22 cellular contexts compared by ENCODE assay signal in genomic region chr1:94413311-94413710, GRCh38.
"Had no signal": no experiment of that assay in that cellular context is flagged by ENCODE, and none has a peak within 500 bp of the region (broad histone marks: within the 10 kb centered on the region; RNA-seq: fewer than 3 reads in every experiment).

No MANE protein-coding gene starts in this region.

- H3K27ac Mint-ChIP-seq: activated CD4-positive, alpha-beta memory T cell treated with anti-CD3 and anti-CD28 coated beads for 36 hours; activated naive CD4-positive, alpha-beta T cell treated with anti-CD3 and anti-CD28 coated beads, Interleukin-2, amount 50 U/mL, for 24 hours; brain; natural killer cell; progenitor cell of endocrine pancreas; stimulated activated naive B cell treated with anti-CD40 and anti-IgM and Interleukin-4, amounts not matched to agents 10 μg/mL and 1 μg/mL and 100 μg/mL, for 72 hours; T-cell; T-helper 2 cell treated with Interferon-gamma antibody and Interleukin-4, amounts not matched to agents 5 μg/mL and 100 μg/mL, for 36 hours had no signal

- ATAC-seq: gastrocnemius medialis; left ventricle myocardium superior; natural killer cell; stimulated activated naive B cell treated with anti-CD40 and anti-IgM and Interleukin-4, amounts not matched to agents 10 μg/mL and 1 μg/mL and 100 μg/mL, for 72 hours; T-cell had no signal

- H3K9me3 Mint-ChIP-seq: activated CD4-positive, alpha-beta memory T cell treated with anti-CD3 and anti-CD28 coated beads for 36 hours; activated naive CD4-positive, alpha-beta T cell treated with anti-CD3 and anti-CD28 coated beads, Interleukin-2, amount 50 U/mL, for 24 hours; brain; natural killer cell; stimulated activated naive B cell treated with anti-CD40 and anti-IgM and Interleukin-4, amounts not matched to agents 10 μg/mL and 1 μg/mL and 100 μg/mL, for 72 hours; T-cell; T-helper 2 cell treated with Interferon-gamma antibody and Interleukin-4, amounts not matched to agents 5 μg/mL and 100 μg/mL, for 36 hours had no signal

- H3K27ac ChIP-seq: colonic mucosa, esophagus muscularis mucosa, gastrocnemius medialis, testis, upper lobe of left lung had no signal

- DNase-seq: activated CD4-positive, alpha-beta memory T cell treated with anti-CD3 and anti-CD28 coated beads for 36 hours; activated CD4-positive, alpha-beta T cell treated with anti-CD3 and anti-CD28 coated beads for 48 hours; activated effector memory CD4-positive, alpha-beta T cell treated with anti-CD3 and anti-CD28 coated beads, Interleukin-2, amount 50 U/mL, for 16 hours; aorta; colonic mucosa; gastrocnemius medialis; left ventricle myocardium superior; mammary epithelial cell; midbrain; natural killer cell; retina; stimulated activated CD4-positive, alpha-beta T cell treated with anti-CD3 and anti-CD28 coated beads, Interleukin-2, amount 100 ng/mL, for 48 hours; stimulated activated CD8-positive, alpha-beta memory T cell treated with anti-CD3 and anti-CD28 coated beads, Interleukin-4, amount 100 ng/mL, for 48 hours; stimulated activated naive B cell treated with anti-CD40 and anti-IgM and Interleukin-4, amounts not matched to agents 10 μg/mL and 1 μg/mL and 100 μg/mL, for 72 hours; T-cell; testis; upper lobe of left lung had no signal

- H3K36me3 ChIP-seq: colonic mucosa, esophagus muscularis mucosa, gastrocnemius medialis, upper lobe of left lung had no signal

- H3K4me1 ChIP-seq: colonic mucosa had no signal

- H3K27me3 ChIP-seq: colonic mucosa, esophagus muscularis mucosa, gastrocnemius medialis, testis, upper lobe of left lung had no signal

- H3K4me1 Mint-ChIP-seq: activated naive CD4-positive, alpha-beta T cell treated with anti-CD3 and anti-CD28 coated beads, Interleukin-2, amount 50 U/mL, for 24 hours; brain; natural killer cell; T-cell had no signal

- H3K4me3 Mint-ChIP-seq: activated CD4-positive, alpha-beta memory T cell treated with anti-CD3 and anti-CD28 coated beads for 36 hours; activated naive CD4-positive, alpha-beta T cell treated with anti-CD3 and anti-CD28 coated beads, Interleukin-2, amount 50 U/mL, for 24 hours; brain; natural killer cell; stimulated activated naive B cell treated with anti-CD40 and anti-IgM and Interleukin-4, amounts not matched to agents 10 μg/mL and 1 μg/mL and 100 μg/mL, for 72 hours; T-cell; T-helper 2 cell treated with Interferon-gamma antibody and Interleukin-4, amounts not matched to agents 5 μg/mL and 100 μg/mL, for 36 hours had no signal

- H3K9me3 ChIP-seq: colonic mucosa, esophagus muscularis mucosa, gastrocnemius medialis, testis, upper lobe of left lung had no signal

- H3K4me3 ChIP-seq: colonic mucosa, esophagus muscularis mucosa, gastrocnemius medialis, testis, upper lobe of left lung had no signal

- H3K36me3 Mint-ChIP-seq: activated CD4-positive, alpha-beta memory T cell treated with anti-CD3 and anti-CD28 coated beads for 36 hours; brain; natural killer cell; stimulated activated naive B cell treated with anti-CD40 and anti-IgM and Interleukin-4, amounts not matched to agents 10 μg/mL and 1 μg/mL and 100 μg/mL, for 72 hours; T-cell had no signal
